In genomic region chr13:73945371-73945770, GRCh38 we compare ENCODE assay signal across 14 cellular contexts.
DNase-seq lines count a peak whose midpoint lies in the region; ATAC-seq and TF ChIP-seq lines count a peak whose summit lies in the region.
"Had no signal": no experiment of that assay in that cellular context is flagged by ENCODE, and none has a peak within 500 bp of the region (broad histone marks: within the 10 kb centered on the region; RNA-seq: fewer than 3 reads in every experiment).

No MANE protein-coding gene starts in this region.

- no peaks in the 10 kb centered on the region for H3F3A ChIP-seq in GM23338 (replicated peaks; ENCODE audit: low read depth)

- H3K27ac ChIP-seq in A673 (ENCODE audit: low read depth, low read length, poor library complexity, severe bottlenecking) (no peak overlapping the region), GM23338 (ENCODE audit: low read depth) (no peak overlapping the region), muscle layer of duodenum (ENCODE audit: low read length) (peak overlapping the region; percentile 6), tibial nerve (no peak overlapping the region)
- H3K27ac ChIP-seq: epithelial cell of prostate had no signal

- intact Hi-C loops in A673 (cut with micrococcal nuclease; ENCODE audit: unreplicated experiment), result loop anchor here (5.0 kb wide), 1 partner anchor 187 kb away; the partner anchor contains the start of gene KLF12

- no peaks in the 10 kb centered on the region for H3K36me3 Mint-ChIP-seq in GM23338 (ENCODE audit: low read depth)
- H3K36me3 Mint-ChIP-seq in activated naive CD8-positive, alpha-beta T cell treated with anti-CD3 and anti-CD28 coated beads, Interleukin-2, amount 50 U/mL, for 24 hours (ENCODE audit: low read depth), result peaks cover 16% of the 10 kb centered on the region

- TF ChIP-seq EP300 in tibial nerve (IDR thresholded peaks at IDR 0.05), result no peak

- no peaks in the 10 kb centered on the region for H3K27me3 Mint-ChIP-seq in GM23338 (ENCODE audit: insufficient read depth, low read depth, poor library complexity)
- H3K27me3 Mint-ChIP-seq in activated naive CD8-positive, alpha-beta T cell treated with anti-CD3 and anti-CD28 coated beads, Interleukin-2, amount 50 U/mL, for 24 hours, result no peaks in the 10 kb centered on the region

- 39 to 46% methylated on average over 3 of the region's 3 CpGs for WGBS in tibial nerve, 2 donors

- H4K20me1 ChIP-seq in GM23338 (replicated peaks; ENCODE audit: insufficient read depth), result no peaks in the 10 kb centered on the region

- ATAC-seq in GM23338, result no peak
- ATAC-seq in activated naive CD8-positive, alpha-beta T cell treated with anti-CD3 and anti-CD28 coated beads, Interleukin-2, amount 50 U/mL, for 24 hours, result no peak
- ATAC-seq: K562 had no signal

- POLR2A ChIA-PET in A673 (lab: Charles Lee; ENCODE audit: low non-redundant PET), result no interaction called here

- no peaks in the 10 kb centered on the region for H3K9me3 ChIP-seq in A673 (ENCODE audit: low read depth, low read length, poor library complexity, severe bottlenecking)
- H3K9me3 ChIP-seq in muscle layer of duodenum (ENCODE audit: control insufficient read depth in 1 of 2, low read length in 2 of 2), result no peaks in the 10 kb centered on the region
- H3K9me3 ChIP-seq in tibial nerve, result no peaks in the 10 kb centered on the region

- H3K9me2 ChIP-seq in GM23338 (ENCODE audit: insufficient read depth), result no peaks in the 10 kb centered on the region

- DNase-seq in A673 (ENCODE audit: low spot score), result peak; percentile 19
- DNase-seq in GM23338 (ENCODE audit: low spot score), result no peak
- no peak for DNase-seq in activated naive CD8-positive, alpha-beta T cell treated with anti-CD3 and anti-CD28 coated beads, Interleukin-2, amount 50 U/mL, for 24 hours
- no peak for DNase-seq in tibial nerve (ENCODE audit: low spot score in 2 of 2)
- no peak for DNase-seq in NCI-H1092 (lab: John Stamatoyannopoulos, UW)
- no peak for DNase-seq in cortex of kidney (lab: John Stamatoyannopoulos, UW)
- no peak for DNase-seq in activated CD4-positive, CD25-positive, alpha-beta regulatory T cell (lab: John Stamatoyannopoulos, UW)
- DNase-seq: activated CD8-positive, alpha-beta memory T cell treated with anti-CD3 and anti-CD28 coated beads, Interleukin-2, amount 50 U/mL, for 4 hours; NCI-H1417; NCI-H345; stimulated activated naive CD4-positive, alpha-beta T cell had no signal

- H3K27me3 ChIP-seq in A673 (replicated peaks; ENCODE audit: insufficient read depth, low read depth, low read length, poor library complexity) (no peaks in the 10 kb centered on the region), GM23338 (ENCODE audit: insufficient read depth) (no peaks in the 10 kb centered on the region), muscle layer of duodenum (ENCODE audit: low read depth, low read length) (no peaks in the 10 kb centered on the region), tibial nerve (no peaks in the 10 kb centered on the region)

- peaks cover 13% of the 10 kb centered on the region for H3K4me1 ChIP-seq in A673 (ENCODE audit: insufficient read depth, low read length, poor library complexity, severe bottlenecking)
- peaks cover 8% of the 10 kb centered on the region; the same call in 1 of the 2 replicates for H3K4me1 ChIP-seq in GM23338 (ENCODE audit: insufficient read depth)
- peaks cover 0 to 4% of the 10 kb centered on the region in 2 donors for H3K4me1 ChIP-seq in muscle layer of duodenum (ENCODE audit: control insufficient read depth in 1 of 2, insufficient read depth in 2 of 2, low read length in 2 of 2)
- peaks cover 0 to 18% (median 7%) of the 10 kb centered on the region in 4 donors for H3K4me1 ChIP-seq in tibial nerve

- H3K79me2 ChIP-seq in GM23338 (replicated peaks; ENCODE audit: insufficient read depth), result no peaks in the 10 kb centered on the region

- no peak for TF ChIP-seq POLR2A in tibial nerve (IDR thresholded peaks at IDR 0.05)

- BruUV-seq in A673 (replicated peaks; lab: Mats Ljungman, UMichigan), result no TSS peak

- CTCF ChIA-PET in A673 (lab: Charles Lee), result interaction anchor here (0.6 kb wide), 1 partner anchor 885 kb away, joined by 12 read pairs; no protein-coding TSS in a partner anchor

- TF ChIP-seq CTCF in A673 (conservative IDR thresholded peaks at IDR 0.05; ENCODE audit: low read depth, low read length), result no peak
- no peak for TF ChIP-seq CTCF in GM23338 (conservative IDR thresholded peaks at IDR 0.05; ENCODE audit: low read depth in 2 of 2)
- TF ChIP-seq CTCF in tibial nerve (IDR thresholded peaks at IDR 0.05), result peak in 1 of 5 experiments; percentile 13

- no peak overlapping the region for H2AFZ ChIP-seq in GM23338

- H3K27ac Mint-ChIP-seq in GM23338, result peak overlapping the region; percentile 89; the same call in 1 of the 2 replicates
- H3K27ac Mint-ChIP-seq in activated naive CD8-positive, alpha-beta T cell treated with anti-CD3 and anti-CD28 coated beads, Interleukin-2, amount 50 U/mL, for 24 hours, result peak overlapping the region; percentile 2

- H3K36me3 ChIP-seq in A673 (ENCODE audit: insufficient read depth, low read length, poor library complexity, severe bottlenecking) (no peaks in the 10 kb centered on the region), GM23338 (ENCODE audit: insufficient read depth) (no peaks in the 10 kb centered on the region), muscle layer of duodenum (ENCODE audit: control insufficient read depth in 1 of 2, insufficient read depth in 2 of 2, low read length in 2 of 2) (no peaks in the 10 kb centered on the region), tibial nerve (peaks cover 0 to 5% (median 0%) of the 10 kb centered on the region in 3 donors)

- H3K4me2 ChIP-seq in GM23338, result no peak overlapping the region

- H3K4me1 Mint-ChIP-seq in GM23338, result peaks cover 17% of the 10 kb centered on the region; the same call in 2 of the 3 replicates
- peaks cover 80% of the 10 kb centered on the region for H3K4me1 Mint-ChIP-seq in activated naive CD8-positive, alpha-beta T cell treated with anti-CD3 and anti-CD28 coated beads, Interleukin-2, amount 50 U/mL, for 24 hours

- H3K4me3 ChIP-seq in A673 (ENCODE audit: low read depth, low read length, poor library complexity, severe bottlenecking) (no peak overlapping the region), GM23338 (no peak overlapping the region), muscle layer of duodenum (ENCODE audit: low read depth in 1 of 2, low read length in 2 of 2) (no peak overlapping the region), tibial nerve (no peak overlapping the region)
- H3K4me3 ChIP-seq: K562 had no signal

- no peaks in the 10 kb centered on the region for H3K9me3 Mint-ChIP-seq in GM23338
- no peaks in the 10 kb centered on the region for H3K9me3 Mint-ChIP-seq in activated naive CD8-positive, alpha-beta T cell treated with anti-CD3 and anti-CD28 coated beads, Interleukin-2, amount 50 U/mL, for 24 hours

- H3K4me3 Mint-ChIP-seq in GM23338, result no peak overlapping the region
- no peak overlapping the region for H3K4me3 Mint-ChIP-seq in activated naive CD8-positive, alpha-beta T cell treated with anti-CD3 and anti-CD28 coated beads, Interleukin-2, amount 50 U/mL, for 24 hours

TF ChIP-seq in GM23338, 12 proteins besides CTCF, POLR2A, EP300 and RAD21 (continues in another document):
- TF ChIP-seq CREB1 (CRISPR knock-in tag; IDR thresholded peaks at IDR 0.05; ENCODE audit: low read depth), result no peak
- TF ChIP-seq ZNF331 (CRISPR knock-in tag; IDR thresholded peaks at IDR 0.05; ENCODE audit: low read depth), result no peak
- no peak for TF ChIP-seq STAT1 (IDR thresholded peaks at IDR 0.05; ENCODE audit: unreplicated experiment)
- no peak for TF ChIP-seq ETS1 (IDR thresholded peaks at IDR 0.05)
- TF ChIP-seq NANOG (IDR thresholded peaks at IDR 0.05; ENCODE audit: borderline replicate concordance), result no peak
- TF ChIP-seq EZH2phosphoT487 (IDR thresholded peaks at IDR 0.05; ENCODE audit: unreplicated experiment), result no peak
- no peak for TF ChIP-seq ZNF114 (CRISPR knock-in tag; IDR thresholded peaks at IDR 0.05)
- no peak for TF ChIP-seq EZH2 (IDR thresholded peaks at IDR 0.05; ENCODE audit: low read depth, unreplicated experiment)
- TF ChIP-seq POLR2AphosphoS5 (IDR thresholded peaks at IDR 0.05; ENCODE audit: low read depth), result no peak
